Comparison of ENCODE assay signal across 1 cellular context in the genomic region with DNA sequence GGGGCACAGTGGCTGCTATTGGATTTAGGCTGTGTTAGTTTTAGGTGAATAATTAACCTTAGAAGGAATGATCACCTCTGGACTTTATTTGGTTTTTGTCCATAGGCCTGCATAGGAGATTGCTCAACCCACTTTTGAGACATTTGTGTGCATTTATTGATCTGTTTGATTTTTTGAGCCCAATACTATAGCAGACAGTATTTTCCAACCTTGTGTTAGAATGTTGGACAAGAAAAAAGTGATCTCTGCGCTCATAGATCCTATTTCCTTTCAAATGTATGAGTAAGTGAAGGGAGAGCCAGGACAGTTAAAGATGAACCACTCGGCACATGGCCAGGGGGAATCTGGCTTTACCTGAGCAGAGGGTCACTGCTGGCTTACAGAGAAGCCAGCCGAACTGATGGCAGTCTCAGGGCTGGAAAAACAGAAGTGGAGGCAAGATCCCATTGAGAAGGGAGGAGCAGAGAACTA.
TF ChIP-seq lines count a peak whose summit lies in the region.

No MANE protein-coding gene starts in this region.

TF ChIP-seq in HepG2, 621 proteins besides CTCF, POLR2A, EP300 and RAD21 (continued from another document and continues in another):
- TF ChIP-seq NCOA1 (CRISPR knock-in tag; IDR thresholded peaks at IDR 0.05) (0 out of 2 replicates have a peak, but pooled peaks have one; percentile 60), DMTF1 (CRISPR knock-in tag; IDR thresholded peaks at IDR 0.05) (no peak), MXI1 (IDR thresholded peaks at IDR 0.05; ENCODE audit: borderline replicate concordance, low read depth, low read length) (peak; percentile 74; the same call in 1 of the 3 replicates), TEF (CRISPR knock-in tag; IDR thresholded peaks at IDR 0.05) (no peak), SIX1 (CRISPR knock-in tag; IDR thresholded peaks at IDR 0.05; ENCODE audit: borderline replicate concordance) (peak; percentile 91), ZNF292 (CRISPR knock-in tag; IDR thresholded peaks at IDR 0.05; ENCODE audit: borderline replicate concordance, low read depth) (peak; percentile 46; the same call in 1 of the 2 replicates), MXD4 (CRISPR knock-in tag; IDR thresholded peaks at IDR 0.05) (0 out of 2 replicates have a peak, but pooled peaks have one; percentile 60), NCOA2 (CRISPR knock-in tag; IDR thresholded peaks at IDR 0.05) (peak; percentile 95), PHF8 (CRISPR knock-in tag; IDR thresholded peaks at IDR 0.05) (no peak; the same call in 1 of the 2 replicates), ZNF501 (CRISPR knock-in tag; IDR thresholded peaks at IDR 0.05) (peak; percentile 51; the same call in 1 of the 2 replicates), ISX (CRISPR knock-in tag; conservative IDR thresholded peaks at IDR 0.05) (no peak), SCMH1 (CRISPR knock-in tag; IDR thresholded peaks at IDR 0.05; ENCODE audit: borderline replicate concordance) (no peak), HOMEZ (CRISPR knock-in tag; IDR thresholded peaks at IDR 0.05; ENCODE audit: low read depth) (no peak), PPARG (CRISPR knock-in tag; conservative IDR thresholded peaks at IDR 0.05) (peak; percentile 93), MED13 (CRISPR knock-in tag; IDR thresholded peaks at IDR 0.05) (peak; percentile 83; the same call in 1 of the 2 replicates)
- TF ChIP-seq, protein P1, sequence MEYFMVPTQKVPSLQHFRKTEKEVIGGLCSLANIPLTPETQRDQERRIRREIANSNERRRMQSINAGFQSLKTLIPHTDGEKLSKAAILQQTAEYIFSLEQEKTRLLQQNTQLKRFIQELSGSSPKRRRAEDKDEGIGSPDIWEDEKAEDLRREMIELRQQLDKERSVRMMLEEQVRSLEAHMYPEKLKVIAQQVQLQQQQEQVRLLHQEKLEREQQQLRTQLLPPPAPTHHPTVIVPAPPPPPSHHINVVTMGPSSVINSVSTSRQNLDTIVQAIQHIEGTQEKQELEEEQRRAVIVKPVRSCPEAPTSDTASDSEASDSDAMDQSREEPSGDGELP (IDR thresholded peaks at IDR 0.05; ENCODE audit: borderline replicate concordance, low read depth), result 0 out of 2 replicates have a peak, but pooled peaks have one; percentile 54
- TF ChIP-seq, protein P2, sequence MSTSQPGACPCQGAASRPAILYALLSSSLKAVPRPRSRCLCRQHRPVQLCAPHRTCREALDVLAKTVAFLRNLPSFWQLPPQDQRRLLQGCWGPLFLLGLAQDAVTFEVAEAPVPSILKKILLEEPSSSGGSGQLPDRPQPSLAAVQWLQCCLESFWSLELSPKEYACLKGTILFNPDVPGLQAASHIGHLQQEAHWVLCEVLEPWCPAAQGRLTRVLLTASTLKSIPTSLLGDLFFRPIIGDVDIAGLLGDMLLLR (CRISPR knock-in tag; IDR thresholded peaks at IDR 0.05), result peak; percentile 44; the same call in 1 of the 2 replicates
- TF ChIP-seq, protein P3, sequence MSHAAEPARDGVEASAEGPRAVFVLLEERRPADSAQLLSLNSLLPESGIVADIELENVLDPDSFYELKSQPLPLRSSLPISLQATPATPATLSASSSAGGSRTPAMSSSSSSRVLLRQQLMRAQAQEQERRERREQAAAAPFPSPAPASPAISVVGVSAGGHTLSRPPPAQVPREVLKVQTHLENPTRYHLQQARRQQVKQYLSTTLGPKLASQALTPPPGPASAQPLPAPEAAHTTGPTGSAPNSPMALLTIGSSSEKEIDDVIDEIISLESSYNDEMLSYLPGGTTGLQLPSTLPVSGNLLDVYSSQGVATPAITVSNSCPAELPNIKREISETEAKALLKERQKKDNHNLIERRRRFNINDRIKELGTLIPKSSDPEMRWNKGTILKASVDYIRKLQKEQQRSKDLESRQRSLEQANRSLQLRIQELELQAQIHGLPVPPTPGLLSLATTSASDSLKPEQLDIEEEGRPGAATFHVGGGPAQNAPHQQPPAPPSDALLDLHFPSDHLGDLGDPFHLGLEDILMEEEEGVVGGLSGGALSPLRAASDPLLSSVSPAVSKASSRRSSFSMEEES (CRISPR knock-in tag; IDR thresholded peaks at IDR 0.05), result peak; percentile 85; the same call in 1 of the 2 replicates
- TF ChIP-seq, protein P4, sequence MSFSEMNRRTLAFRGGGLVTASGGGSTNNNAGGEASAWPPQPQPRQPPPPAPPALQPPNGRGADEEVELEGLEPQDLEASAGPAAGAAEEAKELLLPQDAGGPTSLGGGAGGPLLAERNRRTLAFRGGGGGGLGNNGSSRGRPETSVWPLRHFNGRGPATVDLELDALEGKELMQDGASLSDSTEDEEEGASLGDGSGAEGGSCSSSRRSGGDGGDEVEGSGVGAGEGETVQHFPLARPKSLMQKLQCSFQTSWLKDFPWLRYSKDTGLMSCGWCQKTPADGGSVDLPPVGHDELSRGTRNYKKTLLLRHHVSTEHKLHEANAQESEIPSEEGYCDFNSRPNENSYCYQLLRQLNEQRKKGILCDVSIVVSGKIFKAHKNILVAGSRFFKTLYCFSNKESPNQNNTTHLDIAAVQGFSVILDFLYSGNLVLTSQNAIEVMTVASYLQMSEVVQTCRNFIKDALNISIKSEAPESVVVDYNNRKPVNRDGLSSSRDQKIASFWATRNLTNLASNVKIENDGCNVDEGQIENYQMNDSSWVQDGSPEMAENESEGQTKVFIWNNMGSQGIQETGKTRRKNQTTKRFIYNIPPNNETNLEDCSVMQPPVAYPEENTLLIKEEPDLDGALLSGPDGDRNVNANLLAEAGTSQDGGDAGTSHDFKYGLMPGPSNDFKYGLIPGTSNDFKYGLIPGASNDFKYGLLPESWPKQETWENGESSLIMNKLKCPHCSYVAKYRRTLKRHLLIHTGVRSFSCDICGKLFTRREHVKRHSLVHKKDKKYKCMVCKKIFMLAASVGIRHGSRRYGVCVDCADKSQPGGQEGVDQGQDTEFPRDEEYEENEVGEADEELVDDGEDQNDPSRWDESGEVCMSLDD (CRISPR knock-in tag; IDR thresholded peaks at IDR 0.05; ENCODE audit: borderline replicate concordance), result peak; percentile 24; the same call in 1 of the 2 replicates
- TF ChIP-seq, protein P5, sequence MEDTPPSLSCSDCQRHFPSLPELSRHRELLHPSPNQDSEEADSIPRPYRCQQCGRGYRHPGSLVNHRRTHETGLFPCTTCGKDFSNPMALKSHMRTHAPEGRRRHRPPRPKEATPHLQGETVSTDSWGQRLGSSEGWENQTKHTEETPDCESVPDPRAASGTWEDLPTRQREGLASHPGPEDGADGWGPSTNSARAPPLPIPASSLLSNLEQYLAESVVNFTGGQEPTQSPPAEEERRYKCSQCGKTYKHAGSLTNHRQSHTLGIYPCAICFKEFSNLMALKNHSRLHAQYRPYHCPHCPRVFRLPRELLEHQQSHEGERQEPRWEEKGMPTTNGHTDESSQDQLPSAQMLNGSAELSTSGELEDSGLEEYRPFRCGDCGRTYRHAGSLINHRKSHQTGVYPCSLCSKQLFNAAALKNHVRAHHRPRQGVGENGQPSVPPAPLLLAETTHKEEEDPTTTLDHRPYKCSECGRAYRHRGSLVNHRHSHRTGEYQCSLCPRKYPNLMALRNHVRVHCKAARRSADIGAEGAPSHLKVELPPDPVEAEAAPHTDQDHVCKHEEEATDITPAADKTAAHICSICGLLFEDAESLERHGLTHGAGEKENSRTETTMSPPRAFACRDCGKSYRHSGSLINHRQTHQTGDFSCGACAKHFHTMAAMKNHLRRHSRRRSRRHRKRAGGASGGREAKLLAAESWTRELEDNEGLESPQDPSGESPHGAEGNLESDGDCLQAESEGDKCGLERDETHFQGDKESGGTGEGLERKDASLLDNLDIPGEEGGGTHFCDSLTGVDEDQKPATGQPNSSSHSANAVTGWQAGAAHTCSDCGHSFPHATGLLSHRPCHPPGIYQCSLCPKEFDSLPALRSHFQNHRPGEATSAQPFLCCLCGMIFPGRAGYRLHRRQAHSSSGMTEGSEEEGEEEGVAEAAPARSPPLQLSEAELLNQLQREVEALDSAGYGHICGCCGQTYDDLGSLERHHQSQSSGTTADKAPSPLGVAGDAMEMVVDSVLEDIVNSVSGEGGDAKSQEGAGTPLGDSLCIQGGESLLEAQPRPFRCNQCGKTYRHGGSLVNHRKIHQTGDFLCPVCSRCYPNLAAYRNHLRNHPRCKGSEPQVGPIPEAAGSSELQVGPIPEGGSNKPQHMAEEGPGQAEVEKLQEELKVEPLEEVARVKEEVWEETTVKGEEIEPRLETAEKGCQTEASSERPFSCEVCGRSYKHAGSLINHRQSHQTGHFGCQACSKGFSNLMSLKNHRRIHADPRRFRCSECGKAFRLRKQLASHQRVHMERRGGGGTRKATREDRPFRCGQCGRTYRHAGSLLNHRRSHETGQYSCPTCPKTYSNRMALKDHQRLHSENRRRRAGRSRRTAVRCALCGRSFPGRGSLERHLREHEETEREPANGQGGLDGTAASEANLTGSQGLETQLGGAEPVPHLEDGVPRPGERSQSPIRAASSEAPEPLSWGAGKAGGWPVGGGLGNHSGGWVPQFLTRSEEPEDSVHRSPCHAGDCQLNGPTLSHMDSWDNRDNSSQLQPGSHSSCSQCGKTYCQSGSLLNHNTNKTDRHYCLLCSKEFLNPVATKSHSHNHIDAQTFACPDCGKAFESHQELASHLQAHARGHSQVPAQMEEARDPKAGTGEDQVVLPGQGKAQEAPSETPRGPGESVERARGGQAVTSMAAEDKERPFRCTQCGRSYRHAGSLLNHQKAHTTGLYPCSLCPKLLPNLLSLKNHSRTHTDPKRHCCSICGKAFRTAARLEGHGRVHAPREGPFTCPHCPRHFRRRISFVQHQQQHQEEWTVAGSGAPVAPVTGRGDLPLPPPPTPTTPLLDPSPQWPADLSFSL (CRISPR knock-in tag; IDR thresholded peaks at IDR 0.05), result no peak; the same call in 1 of the 2 replicates
